Comparison of ENCODE assay signal across 8 cellular contexts in the genomic region with DNA sequence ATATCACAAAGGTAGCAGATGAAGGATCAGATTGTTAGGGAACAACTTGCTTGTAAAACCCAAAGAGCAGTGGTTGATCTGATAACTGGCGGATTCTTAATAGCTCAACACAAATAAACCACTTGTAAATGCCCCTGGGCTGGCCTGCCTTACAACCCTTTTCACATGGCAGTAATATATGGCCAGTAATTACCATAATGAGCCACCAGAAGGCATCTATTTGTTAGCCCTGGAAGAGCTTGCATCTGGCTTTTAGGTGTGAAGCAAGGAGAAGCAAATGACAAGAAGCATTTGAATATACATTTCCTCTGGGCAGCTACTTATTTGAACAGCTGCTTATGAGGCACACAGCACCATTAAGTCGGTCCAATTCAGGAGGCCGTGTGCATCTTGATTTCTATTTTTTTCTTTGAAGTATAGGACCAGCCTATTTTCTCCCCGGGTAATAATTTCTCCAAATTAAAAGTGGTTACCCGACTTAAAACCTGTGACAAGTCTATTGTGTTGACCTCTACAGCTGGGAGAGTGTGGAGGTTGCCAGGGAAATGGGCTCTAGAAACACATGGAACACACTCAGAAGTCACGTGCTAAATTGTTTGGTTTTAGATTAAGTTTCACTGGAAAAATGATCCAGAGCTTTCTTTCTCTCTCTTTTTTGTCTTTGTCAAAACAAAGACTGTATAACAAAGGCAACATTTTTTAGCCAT.
DNase-seq lines count a peak whose midpoint lies in the region; ATAC-seq and TF ChIP-seq lines count a peak whose summit lies in the region.

No MANE protein-coding gene starts in this region.

- H3K9me3 ChIP-seq in ovary = no peaks in the 10 kb centered on the region

- ATAC-seq in GM23338 (no peak), WTC11 (peak; percentile 12; the same call in 1 of the 2 replicates), HG03196 (IDR thresholded peaks at IDR 0.05; ENCODE audit: unreplicated experiment) (no peak), sciatic nerve (no peak)

- peaks cover 4% of the 10 kb centered on the region for H3K27me3 Mint-ChIP-seq in GM23338 (ENCODE audit: insufficient read depth, low read depth, poor library complexity)
- peaks cover 23% of the 10 kb centered on the region for H3K27me3 Mint-ChIP-seq in WTC11 (ENCODE audit: low read depth)

- intact Hi-C loops in ovary (cut with DNase I) = loop anchor here in 1 of 4 donors (5.0 kb wide), 1 partner anchor 1139 kb away; no protein-coding TSS in a partner anchor
- intact Hi-C loops in sciatic nerve (cut with DNase I) = no loop called here

- 17 to 27% (median 20%) methylated on average over 6 of the region's 6 CpGs for WGBS in ovary, 3 donors

- no peaks in the 10 kb centered on the region; the same call in 1 of the 2 replicates for H3F3A ChIP-seq in GM23338 (replicated peaks; ENCODE audit: low read depth)

- H3K4me3 ChIP-seq in GM23338 (no peak overlapping the region), ovary (no peak overlapping the region)

- H3K36me3 ChIP-seq in GM23338 (ENCODE audit: insufficient read depth) = no peaks in the 10 kb centered on the region
- H3K36me3 ChIP-seq in ovary = no peaks in the 10 kb centered on the region

- no peaks in the 10 kb centered on the region for H3K36me3 Mint-ChIP-seq in GM23338 (ENCODE audit: low read depth)
- H3K36me3 Mint-ChIP-seq in WTC11 = no peaks in the 10 kb centered on the region

- CTCF ChIA-PET in WTC11 (lab: Charles Lee) = interaction anchor here (1.2 to 1.7 kb wide), 3 partner anchors 83 to 431 kb away, joined by 3 to 4 read pairs (median 4); no protein-coding TSS in a partner anchor

- no peaks in the 10 kb centered on the region for H4K20me1 ChIP-seq in GM23338 (replicated peaks; ENCODE audit: insufficient read depth)

- H3K9me3 Mint-ChIP-seq in GM23338 (no peaks in the 10 kb centered on the region), WTC11 (no peaks in the 10 kb centered on the region)

- TF ChIP-seq EP300 in ovary (IDR thresholded peaks at IDR 0.05) = no peak

- no peak for TF ChIP-seq POLR2A in ovary (IDR thresholded peaks at IDR 0.05)

- H3K27ac ChIP-seq in GM23338 (ENCODE audit: low read depth) = no peak overlapping the region
- H3K27ac ChIP-seq in ovary = peak overlapping the region in 1 of 2 donors; percentile 26

- no peaks in the 10 kb centered on the region for H3K27me3 ChIP-seq in GM23338 (ENCODE audit: insufficient read depth)
- H3K27me3 ChIP-seq in ovary = no peaks in the 10 kb centered on the region

- H2AFZ ChIP-seq in GM23338 = no peak overlapping the region

- no peak overlapping the region for H3K4me2 ChIP-seq in GM23338

- POLR2A ChIA-PET in WTC11 (lab: Charles Lee) = no interaction called here

- DNase-seq in GM23338 (ENCODE audit: low spot score) (peak; percentile 17), NCI-H2081 treated with DMSO at 0.1 percent for 48 hours (lab: John Stamatoyannopoulos, UW) (peak; percentile 100), WTC11 (ENCODE audit: low spot score) (no peak), ovary (peak in 3 of 5 donors; percentile 14 to 31 (median 25)), EL (no peak), hippocampal formation (lab: John Stamatoyannopoulos, UW) (no peak), sciatic nerve (ENCODE audit: low spot score) (no peak)

- no peak overlapping the region for H3K27ac Mint-ChIP-seq in GM23338
- H3K27ac Mint-ChIP-seq in WTC11 = no peak overlapping the region

- peaks cover 43% of the 10 kb centered on the region for H3K4me1 ChIP-seq in GM23338 (ENCODE audit: insufficient read depth)
- H3K4me1 ChIP-seq in ovary (ENCODE audit: insufficient read depth) = peaks cover 4% of the 10 kb centered on the region

- H3K79me2 ChIP-seq in GM23338 (replicated peaks; ENCODE audit: insufficient read depth) = no peaks in the 10 kb centered on the region

- no peaks in the 10 kb centered on the region for H3K9me2 ChIP-seq in GM23338 (ENCODE audit: insufficient read depth)

- no peak overlapping the region for H3K4me3 Mint-ChIP-seq in GM23338
- no peak overlapping the region for H3K4me3 Mint-ChIP-seq in WTC11

- peaks cover 56% of the 10 kb centered on the region for H3K4me1 Mint-ChIP-seq in GM23338
- H3K4me1 Mint-ChIP-seq in WTC11 = peaks cover 51% of the 10 kb centered on the region

- TF ChIP-seq CTCF in GM23338 (conservative IDR thresholded peaks at IDR 0.05; ENCODE audit: low read depth in 2 of 2) (0 out of 4 replicates have a peak, but pooled peaks of 1 of the 2 experiments have one; percentile 19), WTC11 (IDR thresholded peaks at IDR 0.05) (no peak), ovary (IDR thresholded peaks at IDR 0.05) (no peak)

TF ChIP-seq in GM23338, 12 proteins besides CTCF, POLR2A, EP300 and RAD21 (continues in another document):
- TF ChIP-seq STAT1 (IDR thresholded peaks at IDR 0.05; ENCODE audit: unreplicated experiment) (no peak), REST (IDR thresholded peaks at IDR 0.05; ENCODE audit: unreplicated experiment) (no peak), JUNB (IDR thresholded peaks at IDR 0.05; ENCODE audit: unreplicated experiment) (no peak), EZH2phosphoT487 (IDR thresholded peaks at IDR 0.05; ENCODE audit: unreplicated experiment) (no peak)
- TF ChIP-seq, protein P1, sequence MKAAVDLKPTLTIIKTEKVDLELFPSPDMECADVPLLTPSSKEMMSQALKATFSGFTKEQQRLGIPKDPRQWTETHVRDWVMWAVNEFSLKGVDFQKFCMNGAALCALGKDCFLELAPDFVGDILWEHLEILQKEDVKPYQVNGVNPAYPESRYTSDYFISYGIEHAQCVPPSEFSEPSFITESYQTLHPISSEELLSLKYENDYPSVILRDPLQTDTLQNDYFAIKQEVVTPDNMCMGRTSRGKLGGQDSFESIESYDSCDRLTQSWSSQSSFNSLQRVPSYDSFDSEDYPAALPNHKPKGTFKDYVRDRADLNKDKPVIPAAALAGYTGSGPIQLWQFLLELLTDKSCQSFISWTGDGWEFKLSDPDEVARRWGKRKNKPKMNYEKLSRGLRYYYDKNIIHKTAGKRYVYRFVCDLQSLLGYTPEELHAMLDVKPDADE (IDR thresholded peaks at IDR 0.05) = no peak

TF ChIP-seq in WTC11, 78 proteins besides CTCF, POLR2A, EP300 and RAD21:
- TF ChIP-seq ZNF396 (CRISPR knock-in tag; IDR thresholded peaks at IDR 0.05; ENCODE audit: borderline replicate concordance) (no peak), MLX (CRISPR knock-in tag; IDR thresholded peaks at IDR 0.05) (no peak), TCF7 (CRISPR knock-in tag; IDR thresholded peaks at IDR 0.05; ENCODE audit: low read depth) (no peak), RORB (CRISPR knock-in tag; IDR thresholded peaks at IDR 0.05) (no peak), GABPB1 (CRISPR knock-in tag; IDR thresholded peaks at IDR 0.05) (no peak), AR (CRISPR knock-in tag; IDR thresholded peaks at IDR 0.05) (no peak), KAT7 (CRISPR knock-in tag; IDR thresholded peaks at IDR 0.05; ENCODE audit: borderline replicate concordance) (no peak), USF1 (CRISPR knock-in tag; IDR thresholded peaks at IDR 0.05) (no peak)

Comparison
In these comparisons a context has a peak if more than half of its experiments do, and no peak if none do; other contexts are left out.
1. DNase-seq: peak in GM23338 (single experiment), NCI-H2081 treated with DMSO at 0.1 percent for 48 hours (single experiment) and ovary (3 of 5); none in WTC11 (single experiment), EL (single experiment), hippocampal formation (0 of 2) and sciatic nerve (single experiment).